ENCODE assay signal across 8 cellular contexts in genomic region chr18:44507729-44508325, GRCh38.
DNase-seq lines count a peak whose midpoint lies in the region; ATAC-seq and TF ChIP-seq lines count a peak whose summit lies in the region.

No MANE protein-coding gene starts in this region.

- POLR2A ChIA-PET in activated B cell treated with CpG ODN at 0.5 μM for 24 hours (lab: Charles Lee) = interaction anchor here (1.3 to 1.5 kb wide), 3 partner anchors 172 to 595 kb away, joined by 4 to 7 read pairs (median 5); partner anchors contain the start of gene SETBP1
- POLR2A ChIA-PET in GM10248 (lab: Yijun Ruan, JAX) = no interaction called here
- POLR2A ChIA-PET in MCF 10A (lab: Yijun Ruan, JAX) = no interaction called here

- H3K9me3 Mint-ChIP-seq in activated B cell treated with CpG ODN at 0.5 μM for 24 hours (no peaks in the 10 kb centered on the region), naive B cell (peaks cover 0 to 2% (median 0%) of the 10 kb centered on the region in 7 donors), MCF 10A (ENCODE audit: unreplicated experiment) (peaks cover under 1% of the 10 kb centered on the region)

- H3K27ac Mint-ChIP-seq in activated B cell treated with CpG ODN at 0.5 μM for 24 hours (no peak overlapping the region), naive B cell (no peak overlapping the region), MCF 10A (ENCODE audit: low read depth, unreplicated experiment) (no peak overlapping the region)

- H3K36me3 Mint-ChIP-seq in activated B cell treated with CpG ODN at 0.5 μM for 24 hours (ENCODE audit: low read depth) = no peaks in the 10 kb centered on the region
- H3K36me3 Mint-ChIP-seq in naive B cell = no peaks in the 10 kb centered on the region
- H3K36me3 Mint-ChIP-seq in MCF 10A (ENCODE audit: insufficient read depth, unreplicated experiment) = no peaks in the 10 kb centered on the region

- H3K27me3 Mint-ChIP-seq in activated B cell treated with CpG ODN at 0.5 μM for 24 hours (no peaks in the 10 kb centered on the region), naive B cell (no peaks in the 10 kb centered on the region), MCF 10A (ENCODE audit: insufficient read depth, unreplicated experiment) (no peaks in the 10 kb centered on the region)

- H3K4me3 Mint-ChIP-seq in activated B cell treated with CpG ODN at 0.5 μM for 24 hours = no peak overlapping the region
- no peak overlapping the region for H3K4me3 Mint-ChIP-seq in naive B cell
- H3K4me3 Mint-ChIP-seq in MCF 10A (ENCODE audit: unreplicated experiment) = no peak overlapping the region

- peak; percentile 75 for ATAC-seq in GM18858 (IDR thresholded peaks at IDR 0.05; ENCODE audit: unreplicated experiment)
- peak; percentile 67 for ATAC-seq in HG02973 (IDR thresholded peaks at IDR 0.05; ENCODE audit: unreplicated experiment)
- peak; percentile 90 for ATAC-seq in activated B cell treated with CpG ODN at 0.5 μM for 24 hours (ENCODE audit: low read depth)
- peak; percentile 93 to 97 for ATAC-seq in naive B cell (ENCODE audit: low read depth in 2 of 2)

- intact Hi-C loops in activated B cell treated with CpG ODN at 0.5 μM for 24 hours (cut with micrococcal nuclease) = loop anchor here (1.0 to 10.0 kb wide), 3 partner anchors 327 to 595 kb away; no protein-coding TSS in a partner anchor
- intact Hi-C loops in MCF 10A (cut with micrococcal nuclease) = no loop called here

- H3K4me1 Mint-ChIP-seq in activated B cell treated with CpG ODN at 0.5 μM for 24 hours = peaks cover 24% of the 10 kb centered on the region
- peaks cover 15 to 28% (median 16%) of the 10 kb centered on the region in 3 donors for H3K4me1 Mint-ChIP-seq in naive B cell
- no peaks in the 10 kb centered on the region for H3K4me1 Mint-ChIP-seq in MCF 10A (ENCODE audit: insufficient read depth, unreplicated experiment)

- TF ChIP-seq CTCF in activated B cell treated with CpG ODN at 0.5 μM for 24 hours (IDR thresholded peaks at IDR 0.05) (no peak), GM10248 (IDR thresholded peaks at IDR 0.05; ENCODE audit: control extremely low read depth, extremely low read depth, low read depth, missing control alignments) (no peak), MCF 10A (IDR thresholded peaks at IDR 0.05; ENCODE audit: unreplicated experiment) (no peak)

- DNase-seq in activated B cell treated with CpG ODN at 0.5 μM for 24 hours (peak; percentile 26), naive B cell (peak; percentile 80), ACHN (no peak), AG08396 (ENCODE audit: low spot score) (no peak), GM10248 (ENCODE audit: extremely low spot score) (no peak), MCF 10A (ENCODE audit: unreplicated experiment) (no peak)

- no TSS peak for BruUV-seq in MCF 10A (replicated peaks; lab: Mats Ljungman, UMichigan)

- in situ Hi-C loops in ACHN (cut with HindIII; ENCODE audit: low pct_ligation_motif_present, low pct_unique_long_range_greater_than_20kb, low sequenced_read_pairs) = no loop called here

- CTCF ChIA-PET in activated B cell treated with CpG ODN at 0.5 μM for 24 hours (lab: Charles Lee) = no interaction called here
- CTCF ChIA-PET in GM10248 (lab: Yijun Ruan, JAX) = no interaction called here
- CTCF ChIA-PET in MCF 10A (lab: Yijun Ruan, JAX) = no interaction called here

Comparison
In these comparisons a context has a peak if more than half of its experiments do, and no peak if none do; other contexts are left out.
1. DNase-seq: peak in activated B cell treated with CpG ODN at 0.5 μM for 24 hours (single experiment) and naive B cell (single experiment); none in ACHN (single experiment), AG08396 (single experiment), GM10248 (single experiment) and MCF 10A (single experiment).
2. Peak in every context shown above with its lines, with median percentiles within 50 percentile points of each other: ATAC-seq.